1 cellular context compared by ENCODE assay signal in genomic region chr17:75906143-75906884, GRCh38.
TF ChIP-seq lines count a peak whose summit lies in the region.

No MANE protein-coding gene starts in this region.

TF ChIP-seq in HepG2, 621 proteins besides CTCF, POLR2A, EP300 and RAD21 (continued from another document and continues in another):
- TF ChIP-seq ESRRA (CRISPR knock-in tag; IDR thresholded peaks at IDR 0.05; ENCODE audit: low read depth) (no peak), NR2C2 (CRISPR knock-in tag; IDR thresholded peaks at IDR 0.05; ENCODE audit: borderline replicate concordance) (no peak), HMG20A (CRISPR knock-in tag; IDR thresholded peaks at IDR 0.05; ENCODE audit: borderline replicate concordance) (no peak), ZNF790 (CRISPR knock-in tag; IDR thresholded peaks at IDR 0.05; ENCODE audit: borderline replicate concordance) (no peak), NR3C1 (CRISPR knock-in tag; IDR thresholded peaks at IDR 0.05) (no peak), PRDM15 (CRISPR knock-in tag; IDR thresholded peaks at IDR 0.05) (no peak), MXD1 (CRISPR knock-in tag; IDR thresholded peaks at IDR 0.05) (no peak), BCL3 (CRISPR knock-in tag; IDR thresholded peaks at IDR 0.05) (peak; percentile 61; the same call in 1 of the 2 replicates), NR2F6 (IDR thresholded peaks at IDR 0.05) (no peak), NR2F6 (CRISPR knock-in tag; IDR thresholded peaks at IDR 0.05) (no peak), KDM6A (CRISPR knock-in tag; IDR thresholded peaks at IDR 0.05; ENCODE audit: low read depth) (no peak), ZNF430 (CRISPR knock-in tag; IDR thresholded peaks at IDR 0.05) (no peak), ZNF143 (CRISPR knock-in tag; IDR thresholded peaks at IDR 0.05) (no peak), ZMYM4 (CRISPR knock-in tag; IDR thresholded peaks at IDR 0.05) (no peak), MXD3 (CRISPR knock-in tag; IDR thresholded peaks at IDR 0.05) (0 out of 2 replicates have a peak, but pooled peaks have one; percentile 27), ZNF510 (CRISPR knock-in tag; IDR thresholded peaks at IDR 0.05; ENCODE audit: low read depth) (0 out of 2 replicates have a peak, but pooled peaks have one; percentile 18), TCF7L2 (IDR thresholded peaks at IDR 0.05; ENCODE audit: low read depth, low read length) (no peak), MBNL3 (CRISPR knock-in tag; conservative IDR thresholded peaks at IDR 0.05) (no peak), U2AF1 (optimal IDR thresholded peaks at IDR 0.05; ENCODE audit: low read depth, low read length) (no peak), HMG20B (CRISPR knock-in tag; conservative IDR thresholded peaks at IDR 0.05) (no peak), KDM3A (CRISPR knock-in tag; IDR thresholded peaks at IDR 0.05; ENCODE audit: low read depth) (no peak), CREB1 (IDR thresholded peaks at IDR 0.05) (no peak), CREB1 (CRISPR knock-in tag; IDR thresholded peaks at IDR 0.05) (no peak), NFKB2 (CRISPR knock-in tag; IDR thresholded peaks at IDR 0.05; ENCODE audit: borderline replicate concordance) (no peak), ZNF563 (CRISPR knock-in tag; IDR thresholded peaks at IDR 0.05) (0 out of 2 replicates have a peak, but pooled peaks have one; percentile 39), IRF9 (CRISPR knock-in tag; IDR thresholded peaks at IDR 0.05; ENCODE audit: borderline replicate concordance) (no peak), ZNF703 (CRISPR knock-in tag; IDR thresholded peaks at IDR 0.05; ENCODE audit: borderline replicate concordance) (no peak), FOXC1 (CRISPR knock-in tag; IDR thresholded peaks at IDR 0.05; ENCODE audit: borderline replicate concordance) (no peak), LBX2 (CRISPR knock-in tag; IDR thresholded peaks at IDR 0.05; ENCODE audit: borderline replicate concordance) (no peak), PAF1 (CRISPR knock-in tag; IDR thresholded peaks at IDR 0.05) (no peak), ZZZ3 (CRISPR knock-in tag; IDR thresholded peaks at IDR 0.05; ENCODE audit: borderline replicate concordance) (no peak), ZNF737 (CRISPR knock-in tag; IDR thresholded peaks at IDR 0.05; ENCODE audit: borderline replicate concordance) (no peak), ONECUT2 (CRISPR knock-in tag; IDR thresholded peaks at IDR 0.05) (no peak), ZNF746 (CRISPR knock-in tag; IDR thresholded peaks at IDR 0.05) (no peak), PHF5A (CRISPR knock-in tag; IDR thresholded peaks at IDR 0.05; ENCODE audit: low read depth, unreplicated experiment) (no peak), ZNF496 (CRISPR knock-in tag; IDR thresholded peaks at IDR 0.05; ENCODE audit: insufficient replicate concordance) (no peak), MED8 (CRISPR knock-in tag; IDR thresholded peaks at IDR 0.05; ENCODE audit: insufficient replicate concordance) (no peak), PBX2 (CRISPR knock-in tag; IDR thresholded peaks at IDR 0.05) (no peak), ZNF646 (CRISPR knock-in tag; IDR thresholded peaks at IDR 0.05) (no peak), XBP1 (CRISPR knock-in tag; IDR thresholded peaks at IDR 0.05) (no peak), ZNF350 (CRISPR knock-in tag; IDR thresholded peaks at IDR 0.05; ENCODE audit: borderline replicate concordance, low read depth) (peak; percentile 25; the same call in 1 of the 2 replicates), KLF6 (CRISPR knock-in tag; IDR thresholded peaks at IDR 0.05) (no peak), MED13 (CRISPR knock-in tag; IDR thresholded peaks at IDR 0.05) (no peak), HMGXB3 (CRISPR knock-in tag; IDR thresholded peaks at IDR 0.05; ENCODE audit: borderline replicate concordance) (no peak), BORCS8-MEF2B (CRISPR knock-in tag; IDR thresholded peaks at IDR 0.05) (no peak), MEF2D (CRISPR knock-in tag; IDR thresholded peaks at IDR 0.05) (no peak), ZNF451 (CRISPR knock-in tag; IDR thresholded peaks at IDR 0.05) (no peak), HNF4A (CRISPR knock-in tag; IDR thresholded peaks at IDR 0.05) (no peak), ZNF326 (CRISPR knock-in tag; IDR thresholded peaks at IDR 0.05; ENCODE audit: borderline replicate concordance) (no peak)
